In the genomic region with DNA sequence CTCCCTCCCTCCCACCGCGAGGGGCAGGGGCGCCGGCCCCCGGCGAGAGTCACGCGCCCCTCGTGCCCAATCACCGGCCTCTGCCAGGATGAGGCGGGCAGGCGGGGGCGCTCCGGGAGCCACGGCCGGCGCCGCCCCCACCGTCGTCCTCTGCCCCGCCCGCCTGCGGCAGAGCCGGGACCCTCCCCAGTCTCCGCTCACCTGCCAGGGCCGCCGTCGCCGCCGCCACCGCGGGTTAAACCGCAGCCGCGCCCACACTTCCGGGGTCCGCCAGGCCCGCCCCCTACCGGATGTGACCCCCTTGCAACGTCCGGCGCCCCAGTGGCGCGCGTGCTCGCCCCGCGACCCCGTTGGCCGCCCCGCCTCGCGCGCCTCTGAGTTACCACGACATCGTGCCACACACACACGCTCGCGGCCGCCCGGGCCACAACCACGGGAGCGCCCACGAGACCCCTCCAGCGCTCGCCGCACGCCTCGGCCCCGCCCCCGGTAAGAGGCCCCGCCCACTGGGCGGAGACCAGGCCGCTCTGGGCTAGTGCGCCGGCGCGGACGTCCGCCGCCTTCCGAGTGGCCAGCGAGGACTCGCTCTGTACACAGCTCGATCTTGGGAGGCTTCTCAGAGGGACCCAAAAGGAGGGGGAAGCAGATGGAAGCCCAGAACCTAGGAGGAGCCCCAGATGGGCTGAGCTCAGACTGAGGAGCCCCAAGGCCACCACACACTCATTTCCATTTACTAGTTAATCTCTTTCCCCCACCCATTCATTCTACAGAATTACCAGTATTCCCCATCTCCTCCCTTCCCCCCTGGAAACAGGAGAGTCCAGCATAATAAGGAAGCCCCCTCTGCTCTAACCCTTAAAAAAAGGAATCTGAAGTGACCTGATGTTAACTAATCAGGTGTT, we compare ENCODE assay signal across 8 cellular contexts. TPM values are rescaled to one million over a fixed set of nuclear protein-coding genes. Genes with fewer than 3 reads are reported as not detected.
DNase-seq lines count a peak whose midpoint lies in the region; FAIRE-seq and TF ChIP-seq lines count a peak whose summit lies in the region.

A gene (minus strand): TSS at position 237 of the 902 bp plus-strand sequence. CDS start 22,597 bp downstream, outside the sequence.

- peaks cover 6% of the 10 kb centered on the region for H3K36me3 Mint-ChIP-seq in activated naive CD4-positive, alpha-beta T cell treated with anti-CD3 and anti-CD28 coated beads, Interleukin-2, amount 10 ng/mL, durations not matched to agents 7 days and 5 days

- H3K9me3 ChIP-seq in neutrophil, result no peaks in the 10 kb centered on the region

- H3K4me3 ChIP-seq in GM06990 (replicated peaks; ENCODE audit: low read depth, low read length), result peak within 1 kb of the TSS; percentile 79
- H3K4me3 ChIP-seq in HFF-Myc (replicated peaks; ENCODE audit: low read depth, low read length), result peak within 1 kb of the TSS; percentile 67
- peak within 1 kb of the TSS; percentile 61 to 84 for H3K4me3 ChIP-seq in neutrophil (ENCODE audit: low read depth in 1 of 2, low read length in 1 of 2)

- peak within 1 kb of the TSS; percentile 99 for H3K27ac ChIP-seq in neutrophil
- H3K27ac ChIP-seq in substantia nigra (ENCODE audit: low read depth, low read length, poor library complexity, severe bottlenecking), result peak within 1 kb of the TSS; percentile 96

- peak within 1 kb of the TSS; percentile 91 for H3K27ac Mint-ChIP-seq in activated naive CD4-positive, alpha-beta T cell treated with anti-CD3 and anti-CD28 coated beads, Interleukin-2, amount 10 ng/mL, durations not matched to agents 7 days and 5 days

- peak within 1 kb of the TSS; percentile 82 for H3K4me3 Mint-ChIP-seq in activated naive CD4-positive, alpha-beta T cell treated with anti-CD3 and anti-CD28 coated beads, Interleukin-2, amount 10 ng/mL, durations not matched to agents 7 days and 5 days

- TF ChIP-seq CTCF in GM06990 (IDR thresholded peaks at IDR 0.05; ENCODE audit: insufficient read depth, low read length, poor library complexity, severe bottlenecking) (no peak), HFF-Myc (IDR thresholded peaks at IDR 0.05; ENCODE audit: low read depth, low read length, missing control alignments) (no peak), neutrophil (IDR thresholded peaks at IDR 0.05) (no peak)

- H3K27me3 Mint-ChIP-seq in activated naive CD4-positive, alpha-beta T cell treated with anti-CD3 and anti-CD28 coated beads, Interleukin-2, amount 10 ng/mL, durations not matched to agents 7 days and 5 days, result peaks cover 4% of the 10 kb centered on the region

- peaks cover 59% of the 10 kb centered on the region for H3K4me1 Mint-ChIP-seq in activated naive CD4-positive, alpha-beta T cell treated with anti-CD3 and anti-CD28 coated beads, Interleukin-2, amount 10 ng/mL, durations not matched to agents 7 days and 5 days

- CTCF ChIA-PET in activated naive CD4-positive, alpha-beta T cell treated with anti-CD3 and anti-CD28 coated beads, Interleukin-2, amount 10 ng/mL, durations not matched to agents 7 days and 5 days (lab: Charles Lee), result no interaction called here

- H3K9me3 Mint-ChIP-seq in activated naive CD4-positive, alpha-beta T cell treated with anti-CD3 and anti-CD28 coated beads, Interleukin-2, amount 10 ng/mL, durations not matched to agents 7 days and 5 days, result peaks cover 2% of the 10 kb centered on the region

- no peaks in the 10 kb centered on the region for H3K36me3 ChIP-seq in GM06990 (ENCODE audit: control insufficient read depth, insufficient read depth, low read length)
- H3K36me3 ChIP-seq in neutrophil, result no peaks in the 10 kb centered on the region

- peak; percentile 99 for DNase-seq in GM06990 (ENCODE audit: extremely low read depth, insufficient read length)
- peak; percentile 37 for DNase-seq in HFF-Myc (ENCODE audit: extremely low read depth, low read depth)
- DNase-seq in MV-4-11 (lab: John Stamatoyannopoulos, UW), result peak; percentile 83
- peak; percentile 79 for DNase-seq in SK-MEL-5 (ENCODE audit: low read depth, low spot score)
- peak; percentile 91 for DNase-seq in activated naive CD4-positive, alpha-beta T cell treated with anti-CD3 and anti-CD28 coated beads, Interleukin-2, amount 10 ng/mL, durations not matched to agents 7 days and 5 days
- DNase-seq in frontal cortex (ENCODE audit: low spot score in 2 of 2), result peak; percentile 98
- peak; percentile 50 to 98 (median 86) for DNase-seq in substantia nigra (lab: John Stamatoyannopoulos, UW)

- in situ Hi-C loops in SK-MEL-5 (cut with HindIII; ENCODE audit: low pct_unique_long_range_greater_than_20kb, low sequenced_read_pairs), result no loop called here

- peaks cover 77 to 90% of the 10 kb centered on the region in 2 experiments for H3K4me1 ChIP-seq in neutrophil (ENCODE audit: control insufficient read depth in 1 of 2, insufficient read depth in 1 of 2, low read depth in 1 of 2, low read length in 1 of 2)

- FAIRE-seq in frontal cortex (lab: Jason Lieb, UNC), result no peak

- H3K27me3 ChIP-seq in GM06990 (replicated peaks; ENCODE audit: control insufficient read depth, insufficient read depth, low read length), result no peaks in the 10 kb centered on the region
- H3K27me3 ChIP-seq in neutrophil, result no peaks in the 10 kb centered on the region

RNA-seq across cellular contexts. Expression of the gene that starts here (rescaled TPM):
- total RNA-seq in SK-MEL-5 (2014; rRNA removed; shearing (Covaris generic)), result 13.5 and 17.4 TPM in 2 replicates
- 14.6 and 16.9 TPM in 2 replicates for polyA plus RNA-seq in SK-MEL-5 (2015; cell fraction: cytosol; rRNA removed)
- 11.9 and 13.7 TPM in 2 replicates for polyA plus RNA-seq in SK-MEL-5 (2015; cell fraction: nucleus; rRNA removed)
- total RNA-seq in frontal cortex, result 4.5 TPM

Comparison
In these comparisons a context has a peak if more than half of its experiments do, and no peak if none do; other contexts are left out.
1. Peak in every context shown above with its lines: DNase-seq, H3K4me3 ChIP-seq and H3K27ac ChIP-seq.
2. DNase-seq: peak in every context shown above with its lines; median percentile 99 in GM06990; 98 in frontal cortex; 91 in activated naive CD4-positive, alpha-beta T cell treated with anti-CD3 and anti-CD28 coated beads, Interleukin-2, amount 10 ng/mL, durations not matched to agents 7 days and 5 days; 86 in substantia nigra; 83 in MV-4-11; 79 in SK-MEL-5; 37 in HFF-Myc.